In the genomic region with DNA sequence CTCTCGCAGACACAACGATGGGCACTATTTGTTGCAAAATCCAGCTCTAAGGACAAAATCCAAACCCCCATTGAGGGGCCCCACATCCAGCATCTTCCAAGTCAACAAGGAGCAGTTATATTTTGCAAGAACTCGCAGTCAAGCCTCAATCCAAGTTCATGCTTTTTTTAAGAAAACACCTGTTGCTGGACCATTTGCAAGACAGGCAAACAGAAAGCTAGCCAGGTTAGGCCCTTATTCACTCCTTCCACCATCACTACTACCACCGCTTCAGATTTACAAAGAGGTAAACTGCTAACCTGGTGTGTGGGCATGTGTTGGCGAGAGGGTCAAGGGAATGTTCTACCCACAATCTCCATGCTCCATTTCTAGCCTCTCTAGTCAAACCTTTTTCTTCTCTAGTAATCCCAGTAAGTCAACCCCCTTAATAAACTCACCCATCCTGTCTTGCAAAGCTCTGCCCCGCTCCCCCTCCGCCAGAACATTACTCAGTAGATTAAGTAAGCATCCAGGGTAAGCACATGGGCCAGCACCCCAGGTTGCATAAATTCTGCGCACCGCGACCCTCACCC, we compare ENCODE assay signal across 8 cellular contexts. TPM values are rescaled to one million over a fixed set of nuclear protein-coding genes. Genes with fewer than 3 reads are reported as not detected.
DNase-seq lines count a peak whose midpoint lies in the region; ATAC-seq, FAIRE-seq and TF ChIP-seq lines count a peak whose summit lies in the region.

No MANE protein-coding gene starts in this region.

- H3K4me3 ChIP-seq in ACC112 (ENCODE audit: low read depth, low read length) (peak overlapping the region; percentile 94), HL-60 (replicated peaks; ENCODE audit: insufficient read depth, low read length) (peak overlapping the region; percentile 96), K562 (peak overlapping the region; percentile 80), mesenchymal stem cell (ENCODE audit: insufficient read depth in 1 of 2, low read depth in 1 of 2, low read length in 2 of 2) (peak overlapping the region; percentile 86 to 95)

- H2BK12ac ChIP-seq in mesenchymal stem cell (ENCODE audit: low read length in 2 of 2): no peak overlapping the region

- H2AK5ac ChIP-seq in mesenchymal stem cell (ENCODE audit: low read length, severe bottlenecking): no peak overlapping the region

- peak overlapping the region; percentile 96 for H3K4me2 ChIP-seq in K562 (ENCODE audit: insufficient read depth, low read length)
- peak overlapping the region; percentile 97 for H3K4me2 ChIP-seq in mesenchymal stem cell (ENCODE audit: low read length, poor library complexity, severe bottlenecking)

- peaks cover 30% of the 10 kb centered on the region for H3K79me1 ChIP-seq in mesenchymal stem cell (replicated peaks; ENCODE audit: low read length, poor library complexity, severe bottlenecking)

- ATAC-seq in K562 (no peak), GM21619 (IDR thresholded peaks at IDR 0.05; ENCODE audit: unreplicated experiment) (no peak), GM21423 (IDR thresholded peaks at IDR 0.05; ENCODE audit: unreplicated experiment) (no peak)

- H4K20me1 ChIP-seq in K562 (replicated peaks; ENCODE audit: control insufficient read depth, insufficient read depth, low read length): no peaks in the 10 kb centered on the region

- POLR2A ChIA-PET in K562 (lab: Yijun Ruan, JAX): interaction anchor here (0.6 to 2.0 kb wide), 10 partner anchors 8 to 362 kb away, joined by 3 to 9 read pairs (median 4); partner anchors contain the start of gene DMAP1

- peak overlapping the region; percentile 70 to 85 for H3K18ac ChIP-seq in mesenchymal stem cell (ENCODE audit: low read depth in 1 of 2, low read length in 2 of 2)

- H3K36me3 ChIP-seq in ACC112 (ENCODE audit: insufficient read depth, low read length) (no peaks in the 10 kb centered on the region), K562 (ENCODE audit: control insufficient read depth, insufficient read depth, low read length) (0 out of 3 replicates have a peak, but pooled peaks cover 4% of the 10 kb centered on the region), mesenchymal stem cell (ENCODE audit: control insufficient read depth in 1 of 2, insufficient read depth in 2 of 2, low read depth in 1 of 2, low read length in 2 of 2) (peaks cover 0 to 5% of the 10 kb centered on the region in 2 experiments)

- H2BK5ac ChIP-seq in mesenchymal stem cell (ENCODE audit: low read depth, low read length, poor library complexity, severe bottlenecking): peak overlapping the region; percentile 53

- H3K79me2 ChIP-seq in ACC112 (ENCODE audit: control insufficient read depth, insufficient read depth, low read length, unreplicated experiment) (peaks cover 23% of the 10 kb centered on the region), K562 (ENCODE audit: control insufficient read depth, insufficient read depth, low read length) (peaks cover 33% of the 10 kb centered on the region)

- no peak for TF ChIP-seq POLR2A in K562 (conservative IDR thresholded peaks at IDR 0.05)

- H3K9me3 ChIP-seq in K562 (replicated peaks; ENCODE audit: control insufficient read depth, insufficient read depth, low read depth, low read length) (no peaks in the 10 kb centered on the region), mesenchymal stem cell (ENCODE audit: control insufficient read depth, low read length) (no peaks in the 10 kb centered on the region)

- H2AFZ ChIP-seq in ACC112 (ENCODE audit: low read length, unreplicated experiment) (peak overlapping the region; percentile 100), K562 (ENCODE audit: low read depth, low read length) (peak overlapping the region; percentile 65), mesenchymal stem cell (ENCODE audit: low read depth, low read length) (peak overlapping the region; percentile 100)

- in situ Hi-C loops in K562 (cut with MboI): no loop called here

- peak overlapping the region; percentile 34 for H4K91ac ChIP-seq in mesenchymal stem cell (ENCODE audit: low read length)

- no peak for FAIRE-seq in K562 (lab: Jason Lieb, UNC)

- TF ChIP-seq EP300 in K562 (IDR thresholded peaks at IDR 0.05; ENCODE audit: low read length): no peak

- TF ChIP-seq RAD21 in K562 (CRISPR knock-in tag; conservative IDR thresholded peaks at IDR 0.05 in 1 of 2, IDR thresholded peaks at IDR 0.05 in 1 of 2): no peak

- BruUV-seq in K562 (replicated peaks; lab: Mats Ljungman, UMichigan): TSS peak; percentile 66

- H3K14ac ChIP-seq in mesenchymal stem cell (ENCODE audit: low read length in 2 of 2): peak overlapping the region in 1 of 2 experiments; percentile 84

- DNase-seq in HL-60 (ENCODE audit: low read depth in 1 of 2, low spot score in 1 of 2): no peak
- DNase-seq in K562 (ENCODE audit: extremely low read depth in 1 of 4, low spot score in 3 of 4): peak in 1 of 4 experiments; percentile 21
- DNase-seq in mesenchymal stem cell: peak; percentile 28
- DNase-seq in COR-L47 (lab: John Stamatoyannopoulos, UW): no peak
- no peak for DNase-seq in stimulated activated CD4-positive, alpha-beta T cell treated with anti-CD3 and anti-CD28 coated beads, Interleukin-4, amount 100 ng/mL, for 1 hour

- H3K9ac ChIP-seq in K562 (ENCODE audit: insufficient read depth in 1 of 2, low read depth in 2 of 2, low read length in 2 of 2) (peak overlapping the region; percentile 70 to 91), mesenchymal stem cell (ENCODE audit: low read length) (peak overlapping the region; percentile 92)

- intact Hi-C loops in K562 (cut with micrococcal nuclease): no loop called here

- CTCF ChIA-PET in K562 (lab: Yijun Ruan, JAX; ENCODE audit: low intra/inter-chr PET ratio): no interaction called here

- no peak overlapping the region for H2BK120ac ChIP-seq in mesenchymal stem cell (ENCODE audit: low read depth, low read length)

- H3K23ac ChIP-seq in mesenchymal stem cell (ENCODE audit: low read length in 2 of 2): peak overlapping the region in 1 of 2 experiments; percentile 97

- 39% methylated on average over 9 of the region's 10 CpGs for WGBS in K562 (ENCODE audit: insufficient coverage, low coverage, missing lambda C conversion rate)
- 43% methylated on average over 10 of the region's 10 CpGs for WGBS in mesenchymal stem cell

- peak overlapping the region; percentile 82 for H4K8ac ChIP-seq in mesenchymal stem cell (ENCODE audit: low read length)

- H3K9me1 ChIP-seq in K562 (ENCODE audit: control insufficient read depth, insufficient read depth, low read length): no peaks in the 10 kb centered on the region

- H3K27ac ChIP-seq in ACC112 (ENCODE audit: low read depth, low read length): peak overlapping the region; percentile 43; the same call in 1 of the 2 replicates
- peak overlapping the region; percentile 71 for H3K27ac ChIP-seq in HL-60 (replicated peaks)
- peak overlapping the region; percentile 62 for H3K27ac ChIP-seq in K562 (ENCODE audit: extremely low read depth, low read depth, low read length)
- H3K27ac ChIP-seq in mesenchymal stem cell (ENCODE audit: low read length, poor library complexity, severe bottlenecking): no peak overlapping the region

- peak overlapping the region; percentile 76 to 86 for H3K4ac ChIP-seq in mesenchymal stem cell (ENCODE audit: low read depth in 1 of 2, low read length in 2 of 2)

- H3K27me3 ChIP-seq in ACC112 (ENCODE audit: insufficient read depth, low read length) (no peaks in the 10 kb centered on the region), HL-60 (ENCODE audit: insufficient read depth, poor library complexity, severe bottlenecking) (no peaks in the 10 kb centered on the region), K562 (ENCODE audit: control insufficient read depth in 2 of 2, insufficient read depth in 2 of 2, low read length in 2 of 2) (no peaks in the 10 kb centered on the region), mesenchymal stem cell (ENCODE audit: control insufficient read depth in 1 of 2, insufficient read depth in 1 of 2, low read length in 2 of 2) (no peaks in the 10 kb centered on the region)

- peaks cover 17% of the 10 kb centered on the region for H3K4me1 ChIP-seq in ACC112 (ENCODE audit: control insufficient read depth, insufficient read depth, low read length, unreplicated experiment)
- H3K4me1 ChIP-seq in K562 (replicated peaks in 1 of 2; ENCODE audit: control insufficient read depth in 2 of 2, insufficient read depth in 2 of 2, low read length in 2 of 2): peaks cover 16 to 36% of the 10 kb centered on the region in 2 experiments
- H3K4me1 ChIP-seq in mesenchymal stem cell (ENCODE audit: control insufficient read depth, insufficient read depth, low read depth, low read length): peaks cover 2% of the 10 kb centered on the region

- TF ChIP-seq CTCF in HL-60 (IDR thresholded peaks at IDR 0.05; ENCODE audit: insufficient read depth, low read length) (no peak), K562 (IDR thresholded peaks at IDR 0.05 in 2 of 3, conservative IDR thresholded peaks at IDR 0.05 in 1 of 3; ENCODE audit: insufficient read depth in 2 of 3, low read depth in 1 of 3, low read length in 3 of 3) (no peak)

- no peak overlapping the region for H2BK15ac ChIP-seq in mesenchymal stem cell (ENCODE audit: low read depth, poor library complexity, severe bottlenecking)

RNA-seq across cellular contexts. Expression of gene ERI3, which starts 0.7 kb away (rescaled TPM):
- total RNA-seq in K562 (2011; cell fraction: chromatin; rRNA removed; ENCODE audit: low replicate concordance): 46.7 and 60.1 TPM in 2 replicates
- 42.9 and 47.8 TPM in 2 replicates for total RNA-seq in K562 (2011; cell fraction: nucleolus; rRNA removed)
- 36.1 and 43.2 TPM in 2 replicates for total RNA-seq in K562 (2011; cell fraction: nucleoplasm; rRNA removed)
- total RNA-seq in K562 (2014; rRNA removed) (68.3 and 104 TPM in 2 replicates), K562 (2014; rRNA removed; fragmentation: Illumina TruSeq; extraction: Trizol) (46.0 and 49.4 TPM in 2 replicates), K562 (2015; rRNA removed; fragmentation: Illumina TruSeq; extraction: Trizol) (56.6 and 60.8 TPM in 2 replicates), K562 (2021) (93.4 and 95.6 TPM in 2 replicates)
- polyA plus RNA-seq in K562 (2011; rRNA removed) (67.2 and 78.9 TPM in 2 replicates), K562 (2014; fragmentation: Illumina TruSeq; extraction: Trizol) (72.9 and 87.0 TPM in 2 replicates), K562 (2014; fragmentation: Nextera tagmentation; extraction: Ambion mirVana) (10 to 100 TPM; 47.8 to 78.4 TPM), K562 (2014; rRNA removed) (56.9 and 67.2 TPM in 2 replicates)
- 111 and 174 TPM in 2 replicates for polyA plus RNA-seq in K562 (2011; cell fraction: cytosol; rRNA removed)
- 60.6 and 65.5 TPM in 2 replicates for polyA plus RNA-seq in K562 (2011; cell fraction: nucleus; rRNA removed)
- 82.3 and 83.0 TPM in 2 replicates for polyA plus RNA-seq in K562 (2012)
- polyA minus RNA-seq in K562 (2011; rRNA and poly(A)+ RNA removed): 51.7 and 62.4 TPM in 2 replicates
- polyA minus RNA-seq in K562 (2011; cell fraction: cytosol; rRNA and poly(A)+ RNA removed): 60.6 and 72.0 TPM in 2 replicates
- 21.0 and 34.3 TPM in 2 replicates for polyA minus RNA-seq in K562 (2011; cell fraction: nucleus; rRNA and poly(A)+ RNA removed)
- polyA plus RNA-seq in mesenchymal stem cell (2013, experiment 1 of 2): 40.9 TPM
- 42.1 TPM for polyA plus RNA-seq in mesenchymal stem cell (2013, experiment 2 of 2)

RNA-seq across cellular contexts. Expression of gene RNF220, which starts 50.7 kb away (rescaled TPM):
- total RNA-seq in K562 (2011; cell fraction: chromatin; rRNA removed; ENCODE audit: low replicate concordance): 57.7 and 78.5 TPM in 2 replicates
- 38.5 and 41.8 TPM in 2 replicates for total RNA-seq in K562 (2011; cell fraction: nucleolus; rRNA removed)
- 49.9 and 55.3 TPM in 2 replicates for total RNA-seq in K562 (2011; cell fraction: nucleoplasm; rRNA removed)
- total RNA-seq in K562 (2014; rRNA removed) (117 and 125 TPM in 2 replicates), K562 (2014; rRNA removed; fragmentation: Illumina TruSeq; extraction: Trizol) (46.0 and 52.1 TPM in 2 replicates), K562 (2015; rRNA removed; fragmentation: Illumina TruSeq; extraction: Trizol) (66.6 and 66.9 TPM in 2 replicates), K562 (2021) (87.1 and 93.4 TPM in 2 replicates)
- polyA plus RNA-seq in K562 (2011; rRNA removed) (54.8 and 64.3 TPM in 2 replicates), K562 (2014; fragmentation: Illumina TruSeq; extraction: Trizol) (97.5 and 104 TPM in 2 replicates), K562 (2014; fragmentation: Nextera tagmentation; extraction: Ambion mirVana) (1 to 10 TPM; 5.1 to 5.8 TPM), K562 (2014; rRNA removed) (102 and 109 TPM in 2 replicates)
- polyA plus RNA-seq in K562 (2011; cell fraction: cytosol; rRNA removed): 74.9 and 86.7 TPM in 2 replicates
- polyA plus RNA-seq in K562 (2011; cell fraction: nucleus; rRNA removed): 119 and 135 TPM in 2 replicates
- 99.9 and 118 TPM in 2 replicates for polyA plus RNA-seq in K562 (2012)
- polyA minus RNA-seq in K562 (2011; rRNA and poly(A)+ RNA removed): 42.5 and 43.9 TPM in 2 replicates
- polyA minus RNA-seq in K562 (2011; cell fraction: cytosol; rRNA and poly(A)+ RNA removed): 20.6 and 22.6 TPM in 2 replicates
- 19.9 and 28.8 TPM in 2 replicates for polyA minus RNA-seq in K562 (2011; cell fraction: nucleus; rRNA and poly(A)+ RNA removed)
- 54.2 TPM for polyA plus RNA-seq in mesenchymal stem cell (2013, experiment 1 of 2)
- polyA plus RNA-seq in mesenchymal stem cell (2013, experiment 2 of 2): 50.2 TPM
